ENCODE assay signal across 2 cellular contexts in the genomic region with DNA sequence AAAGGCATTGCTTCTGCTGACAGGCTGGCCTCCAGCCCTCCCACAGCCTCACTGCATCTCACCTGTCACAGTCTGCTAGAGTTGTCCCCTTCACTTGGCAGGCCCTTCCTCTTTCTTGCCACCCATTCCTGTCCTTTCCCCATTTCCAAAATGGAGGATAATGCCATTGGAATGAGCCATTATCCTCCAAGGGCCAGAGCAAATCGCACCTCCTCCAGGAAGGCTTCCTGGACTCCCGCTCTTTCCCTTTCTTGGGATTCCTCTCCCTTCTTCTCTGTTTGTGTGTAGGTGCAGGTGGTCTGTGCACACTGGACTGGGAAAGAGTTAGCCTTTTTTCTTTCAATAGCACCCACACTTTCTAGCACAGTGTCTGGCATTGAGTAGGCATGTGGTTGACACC.
TF ChIP-seq lines count a peak whose summit lies in the region.

No MANE protein-coding gene starts in this region.

TF ChIP-seq in A549, 52 proteins besides CTCF, POLR2A, EP300 and RAD21:
- TF ChIP-seq KDM5A (IDR thresholded peaks at IDR 0.05) = no peak
- peak; percentile 44 for TF ChIP-seq ZFP36 (IDR thresholded peaks at IDR 0.05; ENCODE audit: borderline replicate concordance, partially characterized antibody)
- TF ChIP-seq HOXB5 (CRISPR knock-in tag; IDR thresholded peaks at IDR 0.05) = no peak
- no peak for TF ChIP-seq CHD2 (IDR thresholded peaks at IDR 0.05; ENCODE audit: low read length, partially characterized antibody)

TF ChIP-seq in H1, 55 proteins besides CTCF, POLR2A, EP300 and RAD21:
- no peak for TF ChIP-seq SP2 (IDR thresholded peaks at IDR 0.05; ENCODE audit: low read length)
- TF ChIP-seq, protein P1, sequence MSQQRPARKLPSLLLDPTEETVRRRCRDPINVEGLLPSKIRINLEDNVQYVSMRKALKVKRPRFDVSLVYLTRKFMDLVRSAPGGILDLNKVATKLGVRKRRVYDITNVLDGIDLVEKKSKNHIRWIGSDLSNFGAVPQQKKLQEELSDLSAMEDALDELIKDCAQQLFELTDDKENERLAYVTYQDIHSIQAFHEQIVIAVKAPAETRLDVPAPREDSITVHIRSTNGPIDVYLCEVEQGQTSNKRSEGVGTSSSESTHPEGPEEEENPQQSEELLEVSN (IDR thresholded peaks at IDR 0.05) = peak; percentile 33; the same call in 1 of the 2 replicates
